19 cellular contexts compared by ENCODE assay signal in the genomic region with DNA sequence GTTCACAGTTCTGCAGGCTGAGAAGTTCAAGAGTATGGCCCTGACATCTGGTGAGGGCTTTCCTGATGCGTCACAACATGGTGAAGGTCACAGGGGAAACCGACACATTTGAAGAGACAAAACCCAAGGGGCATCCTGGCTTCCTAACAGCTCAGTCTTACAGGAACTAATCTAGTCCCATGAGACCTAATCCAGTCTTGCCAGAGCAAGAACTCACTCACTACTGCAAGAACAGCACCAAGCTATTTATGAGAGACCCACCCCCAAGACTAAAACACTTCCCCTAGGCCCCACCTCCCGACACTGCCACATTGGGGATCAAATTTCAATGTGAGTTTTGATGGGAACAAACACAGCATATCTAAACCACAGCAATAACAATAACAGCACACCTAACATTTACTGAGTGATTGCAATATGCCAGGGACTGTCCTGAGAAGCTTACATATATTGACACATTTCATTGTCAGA. TPM values are rescaled to one million over a fixed set of nuclear protein-coding genes. Genes with fewer than 3 reads are reported as not detected.
DNase-seq lines count a peak whose midpoint lies in the region; ATAC-seq, FAIRE-seq and TF ChIP-seq lines count a peak whose summit lies in the region.
"Had no signal": no experiment of that assay in that cellular context is flagged by ENCODE, and none has a peak within 500 bp of the region (broad histone marks: within the 10 kb centered on the region; RNA-seq: fewer than 3 reads in every experiment).

No MANE protein-coding gene starts in this region.

- H3K27me3 ChIP-seq in bronchial epithelial cell (ENCODE audit: control insufficient read depth, insufficient read depth, low read length) (no peaks in the 10 kb centered on the region), mesenchymal stem cell (ENCODE audit: control insufficient read depth in 1 of 2, insufficient read depth in 1 of 2, low read length in 2 of 2) (no peaks in the 10 kb centered on the region), mesendoderm (ENCODE audit: insufficient read depth, low read length, poor library complexity) (no peaks in the 10 kb centered on the region)
- H3K27me3 ChIP-seq: upper lobe of left lung had no signal

- no peak overlapping the region for H2BK15ac ChIP-seq in mesenchymal stem cell (ENCODE audit: low read depth, poor library complexity, severe bottlenecking)
- no peak overlapping the region for H2BK15ac ChIP-seq in mesendoderm (replicated peaks; ENCODE audit: low read depth)

- H3K36me3 ChIP-seq in bronchial epithelial cell (ENCODE audit: control insufficient read depth, insufficient read depth, low read length) (peaks cover 3% of the 10 kb centered on the region), mesenchymal stem cell (ENCODE audit: control insufficient read depth in 1 of 2, insufficient read depth in 2 of 2, low read depth in 1 of 2, low read length in 2 of 2) (peaks cover 0 to 4% of the 10 kb centered on the region in 2 experiments), mesendoderm (ENCODE audit: control insufficient read depth, insufficient read depth, low read length) (no peaks in the 10 kb centered on the region)
- H3K36me3 ChIP-seq: upper lobe of left lung had no signal

- H3K4ac ChIP-seq in mesenchymal stem cell (ENCODE audit: low read depth in 1 of 2, low read length in 2 of 2) = no peak overlapping the region
- no peak overlapping the region for H3K4ac ChIP-seq in mesendoderm (ENCODE audit: low read depth, low read length)

- H3K14ac ChIP-seq in mesenchymal stem cell (ENCODE audit: low read length in 2 of 2) = no peak overlapping the region

- DNase-seq in EL = peak; percentile 62
- DNase-seq in NCI-H2171 treated with DMSO at 0.1 percent for 48 hours (lab: John Stamatoyannopoulos, UW) = peak; percentile 83
- peak; percentile 54 for DNase-seq in bronchial epithelial cell (ENCODE audit: low read depth)
- peak; percentile 75 for DNase-seq in mesenchymal stem cell
- no peak for DNase-seq in mesendoderm
- DNase-seq in activated CD8-positive, alpha-beta memory T cell treated with anti-CD3 and anti-CD28 coated beads for 24 hours = no peak
- DNase-seq: activated B cell treated with CpG ODN at 0.5 μM for 24 hours; activated effector memory CD4-positive, alpha-beta T cell treated with anti-CD3 and anti-CD28 coated beads, Interleukin-2, amount 50 U/mL, for 16 hours; AML-193; islet precursor cell; NCI-H1048; NCI-H446; nucleus accumbens; upper lobe of left lung had no signal

- no peak overlapping the region for H4K91ac ChIP-seq in mesenchymal stem cell (ENCODE audit: low read length)

- 37% methylated on average over 3 of the region's 3 CpGs for WGBS in mesenchymal stem cell
- no CpG with 5 or more reads among the region's 3 CpGs for WGBS in mesendoderm (ENCODE audit: extremely low coverage, insufficient coverage, low lambda C conversion rate)

- H3K4me3 ChIP-seq in bronchial epithelial cell (ENCODE audit: low read depth, low read length) (no peak overlapping the region), mesenchymal stem cell (ENCODE audit: insufficient read depth in 1 of 2, low read depth in 1 of 2, low read length in 2 of 2) (no peak overlapping the region), mesendoderm (ENCODE audit: low read length) (no peak overlapping the region)
- H3K4me3 ChIP-seq: upper lobe of left lung had no signal

- H4K8ac ChIP-seq in mesenchymal stem cell (ENCODE audit: low read length) (no peak overlapping the region), mesendoderm (ENCODE audit: low read depth, low read length) (no peak overlapping the region)

- no peak overlapping the region for H3K27ac ChIP-seq in mesenchymal stem cell (ENCODE audit: low read length, poor library complexity, severe bottlenecking)
- no peak overlapping the region for H3K27ac ChIP-seq in mesendoderm (ENCODE audit: low read depth, low read length)
- H3K27ac ChIP-seq: upper lobe of left lung had no signal

- H2BK5ac ChIP-seq in mesenchymal stem cell (ENCODE audit: low read depth, low read length, poor library complexity, severe bottlenecking) (no peak overlapping the region), mesendoderm (ENCODE audit: low read length) (no peak overlapping the region)

- no peaks in the 10 kb centered on the region for H3K79me1 ChIP-seq in mesenchymal stem cell (replicated peaks; ENCODE audit: low read length, poor library complexity, severe bottlenecking)
- no peaks in the 10 kb centered on the region for H3K79me1 ChIP-seq in mesendoderm (ENCODE audit: low read length)

- H3K9ac ChIP-seq in mesenchymal stem cell (ENCODE audit: low read length) (no peak overlapping the region), mesendoderm (ENCODE audit: low read length) (no peak overlapping the region)

- peak overlapping the region in 1 of 2 experiments; percentile 29 for H2BK12ac ChIP-seq in mesenchymal stem cell (ENCODE audit: low read length in 2 of 2)

- H3K4me2 ChIP-seq in mesenchymal stem cell (ENCODE audit: low read length, poor library complexity, severe bottlenecking) (no peak overlapping the region), mesendoderm (ENCODE audit: low read length) (no peak overlapping the region)

- H3K56ac ChIP-seq in mesendoderm (ENCODE audit: low read length) = no peak overlapping the region

- no peaks in the 10 kb centered on the region for H3K9me3 ChIP-seq in mesenchymal stem cell (ENCODE audit: control insufficient read depth, low read length)
- H3K9me3 ChIP-seq: upper lobe of left lung had no signal

- H4K5ac ChIP-seq in mesendoderm (ENCODE audit: low read length) = no peak overlapping the region

- no peak overlapping the region for H2AFZ ChIP-seq in mesenchymal stem cell (ENCODE audit: low read depth, low read length)

- H2BK120ac ChIP-seq in mesenchymal stem cell (ENCODE audit: low read depth, low read length) (no peak overlapping the region), mesendoderm (ENCODE audit: low read depth, low read length) (no peak overlapping the region)

- H3K4me1 ChIP-seq in mesenchymal stem cell (ENCODE audit: control insufficient read depth, insufficient read depth, low read depth, low read length) (no peaks in the 10 kb centered on the region), mesendoderm (ENCODE audit: control insufficient read depth, low read depth, low read length) (no peaks in the 10 kb centered on the region)
- H3K4me1 ChIP-seq: upper lobe of left lung had no signal

- TF ChIP-seq CTCF in bronchial epithelial cell (IDR thresholded peaks at IDR 0.05; ENCODE audit: insufficient read depth, low read length, severe bottlenecking) = no peak

- H2AK5ac ChIP-seq in mesenchymal stem cell (ENCODE audit: low read length, severe bottlenecking) (no peak overlapping the region), mesendoderm (ENCODE audit: low read length) (no peak overlapping the region)

- no peak overlapping the region for H3K23ac ChIP-seq in mesenchymal stem cell (ENCODE audit: low read length in 2 of 2)
- no peak overlapping the region for H3K23ac ChIP-seq in mesendoderm (ENCODE audit: low read length)

- H3K79me2 ChIP-seq in mesendoderm (ENCODE audit: control insufficient read depth, insufficient read depth, low read length) = no peaks in the 10 kb centered on the region

- no peak for FAIRE-seq in bronchial epithelial cell (lab: Jason Lieb, UNC)
- FAIRE-seq: HepG2 had no signal

- H3K18ac ChIP-seq in mesenchymal stem cell (ENCODE audit: low read depth in 1 of 2, low read length in 2 of 2) (no peak overlapping the region), mesendoderm (ENCODE audit: low read length) (no peak overlapping the region)

- ATAC-seq in HG03354 (IDR thresholded peaks at IDR 0.05; ENCODE audit: poor library complexity, severe bottlenecking, unreplicated experiment) (no peak), esophagus mucosa (no peak)
- ATAC-seq: HepG2; Panc1; stimulated activated memory B cell treated with anti-CD40 and anti-IgM and Interleukin-4, amounts not matched to agents 10 μg/mL and 1 μg/mL and 100 μg/mL, for 72 hours had no signal

RNA-seq across cellular contexts. Expression of a gene that starts 46.6 kb away (rescaled TPM):
- 120 and 121 TPM in 2 replicates for total RNA-seq in bronchial epithelial cell
- 55.2 TPM for polyA plus RNA-seq in mesenchymal stem cell (2013, experiment 1 of 2)
- polyA plus RNA-seq in mesenchymal stem cell (2013, experiment 2 of 2) = 56.5 TPM
- polyA plus RNA-seq in mesendoderm (2013, experiment 1 of 2) = 19.1 TPM
- polyA plus RNA-seq in mesendoderm (2013, experiment 2 of 2) = 18.9 TPM
- total RNA-seq in esophagus mucosa = 21.2 TPM
- total RNA-seq: activated B cell treated with CpG ODN at 0.5 μM for 24 hours had no signal

Comparison
In these comparisons a context has a peak if more than half of its experiments do, and no peak if none do; other contexts are left out.
1. DNase-seq: peak in EL (single experiment), NCI-H2171 treated with DMSO at 0.1 percent for 48 hours (single experiment), bronchial epithelial cell (single experiment) and mesenchymal stem cell (single experiment); none in mesendoderm (single experiment) and activated CD8-positive, alpha-beta memory T cell treated with anti-CD3 and anti-CD28 coated beads for 24 hours (single experiment).